1 cellular context compared by ENCODE assay signal in genomic region chr9:121498487-121499176, GRCh38.
TF ChIP-seq lines count a peak whose summit lies in the region.

No MANE protein-coding gene starts in this region.

TF ChIP-seq in HepG2, 621 proteins besides CTCF, POLR2A, EP300 and RAD21 (continued from another document):
- TF ChIP-seq ZBTB33 (CRISPR knock-in tag; IDR thresholded peaks at IDR 0.05) (no peak), KAT7 (CRISPR knock-in tag; IDR thresholded peaks at IDR 0.05; ENCODE audit: borderline replicate concordance) (no peak), ZBTB44 (CRISPR knock-in tag; IDR thresholded peaks at IDR 0.05) (no peak), ZNF235 (CRISPR knock-in tag; IDR thresholded peaks at IDR 0.05; ENCODE audit: borderline replicate concordance) (no peak), CHCHD3 (CRISPR knock-in tag; IDR thresholded peaks at IDR 0.05) (no peak), ZFP91 (CRISPR knock-in tag; IDR thresholded peaks at IDR 0.05; ENCODE audit: borderline replicate concordance) (0 out of 2 replicates have a peak, but pooled peaks have one; percentile 24), ZNF598 (CRISPR knock-in tag; IDR thresholded peaks at IDR 0.05; ENCODE audit: borderline replicate concordance) (0 out of 2 replicates have a peak, but pooled peaks have one; percentile 40)
